ENCODE assay signal across 19 cellular contexts in the genomic region with DNA sequence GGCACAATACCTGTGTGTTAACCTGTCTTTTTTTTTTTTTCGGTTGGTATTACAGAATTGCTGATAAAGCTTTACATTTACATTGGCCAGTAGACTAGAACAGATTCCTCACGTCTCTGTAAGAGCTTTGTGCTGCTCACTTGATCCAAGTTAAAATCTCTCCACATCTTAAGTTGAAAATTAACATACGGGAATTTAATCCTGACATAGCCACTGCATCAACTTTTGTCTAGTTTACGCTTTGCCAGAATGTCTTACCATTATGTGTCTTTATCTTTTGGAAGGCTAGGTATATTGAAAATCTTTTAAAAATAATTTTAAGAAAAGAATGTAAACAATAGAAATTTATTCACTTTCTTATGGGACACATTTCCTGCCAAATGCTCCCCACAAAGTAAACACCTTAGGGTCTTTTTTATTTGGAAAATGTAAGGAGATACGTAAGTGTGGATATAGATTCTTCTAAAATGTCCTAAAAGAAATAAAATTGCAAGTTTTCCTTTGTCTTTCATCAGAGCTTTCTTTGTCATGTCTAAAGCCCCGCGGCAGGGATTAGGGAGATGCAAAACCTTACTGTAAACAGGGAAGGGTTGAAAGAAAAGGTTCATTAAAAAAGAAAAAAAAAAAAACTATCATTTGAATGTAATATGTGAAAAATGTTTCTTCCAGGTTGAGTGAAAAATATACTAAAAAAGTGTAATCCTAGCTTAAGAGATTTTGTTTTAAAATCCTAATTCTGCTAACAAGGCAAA.
"Had no signal": no experiment of that assay in that cellular context is flagged by ENCODE, and none has a peak within 500 bp of the region (broad histone marks: within the 10 kb centered on the region; RNA-seq: fewer than 3 reads in every experiment).

No MANE protein-coding gene starts in this region.

- H3K79me2 ChIP-seq: parathyroid adenoma had no signal

- H3K36me3 ChIP-seq: left lung, right lobe of liver, upper lobe of right lung had no signal

- H3K4me3 ChIP-seq: left lung, right lobe of liver, testis, upper lobe of right lung had no signal

- H3K4me1 ChIP-seq: left lung, parathyroid adenoma, right lobe of liver, testis, upper lobe of right lung had no signal

- H3K27ac ChIP-seq: left lung, parathyroid adenoma, right lobe of liver, testis, upper lobe of right lung had no signal

- H3K27me3 ChIP-seq: left lung, right lobe of liver, testis, upper lobe of right lung had no signal

- H3K9me3 ChIP-seq: left lung, right lobe of liver, testis, upper lobe of right lung had no signal

- DNase-seq: activated CD4-positive, alpha-beta memory T cell treated with anti-CD3 and anti-CD28 coated beads for 36 hours; activated CD4-positive, alpha-beta T cell treated with anti-CD3 and anti-CD28 coated beads for 4 hours; activated naive CD4-positive, alpha-beta T cell treated with Interleukin-2 at 50 U/mL for 16 hours; activated naive CD8-positive, alpha-beta T cell treated with anti-CD3 and anti-CD28 coated beads, Interleukin-2, amount 10 ng/mL, durations not matched to agents 7 days and 5 days; activated T-cell treated with anti-CD3 and anti-CD28 coated beads, Interleukin-2, amount 50 U/mL, for 1 hour; amygdala; dermis blood vessel endothelial cell; effector memory CD4-positive, alpha-beta T cell; hippocampal formation; kidney; left lung; mammary epithelial cell; naive thymus-derived CD4-positive, alpha-beta T cell; right lobe of liver; small intestine; stimulated activated CD4-positive, alpha-beta T cell treated with anti-CD3 and anti-CD28 coated beads, Interleukin-4, amount 100 ng/mL, for 4 hours; testis; upper lobe of right lung had no signal

- H3K9ac ChIP-seq: parathyroid adenoma had no signal

- H2AFZ ChIP-seq: parathyroid adenoma had no signal
